In genomic region chr1:173212952-173213491, GRCh38 we compare ENCODE assay signal across 1 cellular context.
A peak's percentile ranks its signal among the peaks of the same experiment; 100 is the strongest.
TF ChIP-seq lines count a peak whose summit lies in the region.

No MANE protein-coding gene starts in this region.

TF ChIP-seq in HepG2, 621 proteins besides CTCF, POLR2A, EP300 and RAD21 (continued from another document and continues in another):
- TF ChIP-seq, protein P1, sequence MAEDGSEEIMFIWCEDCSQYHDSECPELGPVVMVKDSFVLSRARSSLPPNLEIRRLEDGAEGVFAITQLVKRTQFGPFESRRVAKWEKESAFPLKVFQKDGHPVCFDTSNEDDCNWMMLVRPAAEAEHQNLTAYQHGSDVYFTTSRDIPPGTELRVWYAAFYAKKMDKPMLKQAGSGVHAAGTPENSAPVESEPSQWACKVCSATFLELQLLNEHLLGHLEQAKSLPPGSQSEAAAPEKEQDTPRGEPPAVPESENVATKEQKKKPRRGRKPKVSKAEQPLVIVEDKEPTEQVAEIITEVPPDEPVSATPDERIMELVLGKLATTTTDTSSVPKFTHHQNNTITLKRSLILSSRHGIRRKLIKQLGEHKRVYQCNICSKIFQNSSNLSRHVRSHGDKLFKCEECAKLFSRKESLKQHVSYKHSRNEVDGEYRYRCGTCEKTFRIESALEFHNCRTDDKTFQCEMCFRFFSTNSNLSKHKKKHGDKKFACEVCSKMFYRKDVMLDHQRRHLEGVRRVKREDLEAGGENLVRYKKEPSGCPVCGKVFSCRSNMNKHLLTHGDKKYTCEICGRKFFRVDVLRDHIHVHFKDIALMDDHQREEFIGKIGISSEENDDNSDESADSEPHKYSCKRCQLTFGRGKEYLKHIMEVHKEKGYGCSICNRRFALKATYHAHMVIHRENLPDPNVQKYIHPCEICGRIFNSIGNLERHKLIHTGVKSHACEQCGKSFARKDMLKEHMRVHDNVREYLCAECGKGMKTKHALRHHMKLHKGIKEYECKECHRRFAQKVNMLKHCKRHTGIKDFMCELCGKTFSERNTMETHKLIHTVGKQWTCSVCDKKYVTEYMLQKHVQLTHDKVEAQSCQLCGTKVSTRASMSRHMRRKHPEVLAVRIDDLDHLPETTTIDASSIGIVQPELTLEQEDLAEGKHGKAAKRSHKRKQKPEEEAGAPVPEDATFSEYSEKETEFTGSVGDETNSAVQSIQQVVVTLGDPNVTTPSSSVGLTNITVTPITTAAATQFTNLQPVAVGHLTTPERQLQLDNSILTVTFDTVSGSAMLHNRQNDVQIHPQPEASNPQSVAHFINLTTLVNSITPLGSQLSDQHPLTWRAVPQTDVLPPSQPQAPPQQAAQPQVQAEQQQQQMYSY (CRISPR knock-in tag; IDR thresholded peaks at IDR 0.05) = no peak
- TF ChIP-seq, protein P2, sequence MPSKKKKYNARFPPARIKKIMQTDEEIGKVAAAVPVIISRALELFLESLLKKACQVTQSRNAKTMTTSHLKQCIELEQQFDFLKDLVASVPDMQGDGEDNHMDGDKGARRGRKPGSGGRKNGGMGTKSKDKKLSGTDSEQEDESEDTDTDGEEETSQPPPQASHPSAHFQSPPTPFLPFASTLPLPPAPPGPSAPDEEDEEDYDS (CRISPR knock-in tag; IDR thresholded peaks at IDR 0.05) = peak; percentile 61
- TF ChIP-seq IKZF5 (CRISPR knock-in tag; IDR thresholded peaks at IDR 0.05) (no peak; the same call in 1 of the 2 replicates), MXD3 (CRISPR knock-in tag; IDR thresholded peaks at IDR 0.05) (no peak), HDAC1 (CRISPR knock-in tag; IDR thresholded peaks at IDR 0.05) (0 out of 2 replicates have a peak, but pooled peaks have one; percentile 23), NR2F2 (IDR thresholded peaks at IDR 0.05; ENCODE audit: borderline replicate concordance, low read depth) (peak; percentile 58; the same call in 1 of the 2 replicates), FOXO1 (CRISPR knock-in tag; IDR thresholded peaks at IDR 0.05) (peak; percentile 39; the same call in 1 of the 2 replicates), CHD4 (IDR thresholded peaks at IDR 0.05; ENCODE audit: borderline replicate concordance, low read length) (peak; percentile 65; the same call in 1 of the 2 replicates), EHMT2 (IDR thresholded peaks at IDR 0.05; ENCODE audit: borderline replicate concordance, low read depth, low read length) (peak; percentile 39; the same call in 1 of the 2 replicates), ZNF20 (CRISPR knock-in tag; IDR thresholded peaks at IDR 0.05) (no peak), PCBP1 (IDR thresholded peaks at IDR 0.05; ENCODE audit: borderline replicate concordance, low read depth, low read length) (no peak), HOXA9 (CRISPR knock-in tag; IDR thresholded peaks at IDR 0.05; ENCODE audit: borderline replicate concordance) (no peak), MXD4 (CRISPR knock-in tag; IDR thresholded peaks at IDR 0.05) (no peak), KAT2B (IDR thresholded peaks at IDR 0.05; ENCODE audit: borderline replicate concordance, low read depth, low read length) (no peak), PAF1 (CRISPR knock-in tag; IDR thresholded peaks at IDR 0.05) (no peak), SP4 (CRISPR knock-in tag; IDR thresholded peaks at IDR 0.05) (no peak), ZMYM2 (CRISPR knock-in tag; IDR thresholded peaks at IDR 0.05) (no peak), MED1 (CRISPR knock-in tag; IDR thresholded peaks at IDR 0.05) (peak; percentile 87), KAT7 (CRISPR knock-in tag; IDR thresholded peaks at IDR 0.05; ENCODE audit: borderline replicate concordance) (no peak), ZNF563 (CRISPR knock-in tag; IDR thresholded peaks at IDR 0.05) (no peak), ZIK1 (CRISPR knock-in tag; IDR thresholded peaks at IDR 0.05; ENCODE audit: borderline replicate concordance, low read depth) (no peak), ATAD3A (CRISPR knock-in tag; IDR thresholded peaks at IDR 0.05) (no peak), KLF13 (CRISPR knock-in tag; IDR thresholded peaks at IDR 0.05) (no peak), ZBTB14 (CRISPR knock-in tag; IDR thresholded peaks at IDR 0.05) (no peak), SRSF1 (optimal IDR thresholded peaks at IDR 0.05; ENCODE audit: low read depth, low read length) (no peak), ELF3 (CRISPR knock-in tag; IDR thresholded peaks at IDR 0.05) (0 out of 2 replicates have a peak, but pooled peaks have one; percentile 52), KLF11 (CRISPR knock-in tag; IDR thresholded peaks at IDR 0.05) (no peak), FOXM1 (CRISPR knock-in tag; IDR thresholded peaks at IDR 0.05) (no peak), KDM6A (CRISPR knock-in tag; IDR thresholded peaks at IDR 0.05; ENCODE audit: low read depth) (peak; percentile 70; the same call in 1 of the 2 replicates), RNF2 (conservative IDR thresholded peaks at IDR 0.05; ENCODE audit: low read depth) (no peak), ZBTB7B (CRISPR knock-in tag; IDR thresholded peaks at IDR 0.05) (no peak), U2AF1 (optimal IDR thresholded peaks at IDR 0.05; ENCODE audit: low read depth, low read length) (no peak), ZKSCAN1 (IDR thresholded peaks at IDR 0.05; ENCODE audit: low read length) (no peak), NFYC (CRISPR knock-in tag; IDR thresholded peaks at IDR 0.05) (no peak)
- TF ChIP-seq, protein P3, sequence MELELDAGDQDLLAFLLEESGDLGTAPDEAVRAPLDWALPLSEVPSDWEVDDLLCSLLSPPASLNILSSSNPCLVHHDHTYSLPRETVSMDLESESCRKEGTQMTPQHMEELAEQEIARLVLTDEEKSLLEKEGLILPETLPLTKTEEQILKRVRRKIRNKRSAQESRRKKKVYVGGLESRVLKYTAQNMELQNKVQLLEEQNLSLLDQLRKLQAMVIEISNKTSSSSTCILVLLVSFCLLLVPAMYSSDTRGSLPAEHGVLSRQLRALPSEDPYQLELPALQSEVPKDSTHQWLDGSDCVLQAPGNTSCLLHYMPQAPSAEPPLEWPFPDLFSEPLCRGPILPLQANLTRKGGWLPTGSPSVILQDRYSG (CRISPR knock-in tag; IDR thresholded peaks at IDR 0.05) = no peak
- TF ChIP-seq, protein P4, sequence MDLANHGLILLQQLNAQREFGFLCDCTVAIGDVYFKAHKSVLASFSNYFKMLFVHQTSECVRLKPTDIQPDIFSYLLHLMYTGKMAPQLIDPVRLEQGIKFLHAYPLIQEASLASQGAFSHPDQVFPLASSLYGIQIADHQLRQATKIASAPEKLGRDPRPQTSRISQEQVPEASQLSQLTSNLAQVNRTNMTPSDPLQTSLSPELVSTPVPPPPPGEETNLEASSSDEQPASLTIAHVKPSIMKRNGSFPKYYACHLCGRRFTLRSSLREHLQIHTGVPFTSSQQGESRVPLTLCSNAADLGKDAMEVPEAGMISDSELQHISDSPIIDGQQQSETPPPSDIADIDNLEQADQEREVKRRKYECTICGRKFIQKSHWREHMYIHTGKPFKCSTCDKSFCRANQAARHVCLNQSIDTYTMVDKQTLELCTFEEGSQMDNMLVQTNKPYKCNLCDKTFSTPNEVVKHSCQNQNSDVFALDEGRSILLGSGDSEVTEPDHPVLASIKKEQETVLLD (CRISPR knock-in tag; IDR thresholded peaks at IDR 0.05; ENCODE audit: low read depth) = no peak
- TF ChIP-seq, protein P5, sequence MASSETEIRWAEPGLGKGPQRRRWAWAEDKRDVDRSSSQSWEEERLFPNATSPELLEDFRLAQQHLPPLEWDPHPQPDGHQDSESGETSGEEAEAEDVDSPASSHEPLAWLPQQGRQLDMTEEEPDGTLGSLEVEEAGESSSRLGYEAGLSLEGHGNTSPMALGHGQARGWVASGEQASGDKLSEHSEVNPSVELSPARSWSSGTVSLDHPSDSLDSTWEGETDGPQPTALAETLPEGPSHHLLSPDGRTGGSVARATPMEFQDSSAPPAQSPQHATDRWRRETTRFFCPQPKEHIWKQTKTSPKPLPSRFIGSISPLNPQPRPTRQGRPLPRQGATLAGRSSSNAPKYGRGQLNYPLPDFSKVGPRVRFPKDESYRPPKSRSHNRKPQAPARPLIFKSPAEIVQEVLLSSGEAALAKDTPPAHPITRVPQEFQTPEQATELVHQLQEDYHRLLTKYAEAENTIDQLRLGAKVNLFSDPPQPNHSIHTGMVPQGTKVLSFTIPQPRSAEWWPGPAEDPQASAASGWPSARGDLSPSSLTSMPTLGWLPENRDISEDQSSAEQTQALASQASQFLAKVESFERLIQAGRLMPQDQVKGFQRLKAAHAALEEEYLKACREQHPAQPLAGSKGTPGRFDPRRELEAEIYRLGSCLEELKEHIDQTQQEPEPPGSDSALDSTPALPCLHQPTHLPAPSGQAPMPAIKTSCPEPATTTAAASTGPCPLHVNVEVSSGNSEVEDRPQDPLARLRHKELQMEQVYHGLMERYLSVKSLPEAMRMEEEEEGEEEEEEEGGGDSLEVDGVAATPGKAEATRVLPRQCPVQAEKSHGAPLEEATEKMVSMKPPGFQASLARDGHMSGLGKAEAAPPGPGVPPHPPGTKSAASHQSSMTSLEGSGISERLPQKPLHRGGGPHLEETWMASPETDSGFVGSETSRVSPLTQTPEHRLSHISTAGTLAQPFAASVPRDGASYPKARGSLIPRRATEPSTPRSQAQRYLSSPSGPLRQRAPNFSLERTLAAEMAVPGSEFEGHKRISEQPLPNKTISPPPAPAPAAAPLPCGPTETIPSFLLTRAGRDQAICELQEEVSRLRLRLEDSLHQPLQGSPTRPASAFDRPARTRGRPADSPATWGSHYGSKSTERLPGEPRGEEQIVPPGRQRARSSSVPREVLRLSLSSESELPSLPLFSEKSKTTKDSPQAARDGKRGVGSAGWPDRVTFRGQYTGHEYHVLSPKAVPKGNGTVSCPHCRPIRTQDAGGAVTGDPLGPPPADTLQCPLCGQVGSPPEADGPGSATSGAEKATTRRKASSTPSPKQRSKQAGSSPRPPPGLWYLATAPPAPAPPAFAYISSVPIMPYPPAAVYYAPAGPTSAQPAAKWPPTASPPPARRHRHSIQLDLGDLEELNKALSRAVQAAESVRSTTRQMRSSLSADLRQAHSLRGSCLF (CRISPR knock-in tag; IDR thresholded peaks at IDR 0.05; ENCODE audit: borderline replicate concordance) = no peak
- TF ChIP-seq, protein P6, sequence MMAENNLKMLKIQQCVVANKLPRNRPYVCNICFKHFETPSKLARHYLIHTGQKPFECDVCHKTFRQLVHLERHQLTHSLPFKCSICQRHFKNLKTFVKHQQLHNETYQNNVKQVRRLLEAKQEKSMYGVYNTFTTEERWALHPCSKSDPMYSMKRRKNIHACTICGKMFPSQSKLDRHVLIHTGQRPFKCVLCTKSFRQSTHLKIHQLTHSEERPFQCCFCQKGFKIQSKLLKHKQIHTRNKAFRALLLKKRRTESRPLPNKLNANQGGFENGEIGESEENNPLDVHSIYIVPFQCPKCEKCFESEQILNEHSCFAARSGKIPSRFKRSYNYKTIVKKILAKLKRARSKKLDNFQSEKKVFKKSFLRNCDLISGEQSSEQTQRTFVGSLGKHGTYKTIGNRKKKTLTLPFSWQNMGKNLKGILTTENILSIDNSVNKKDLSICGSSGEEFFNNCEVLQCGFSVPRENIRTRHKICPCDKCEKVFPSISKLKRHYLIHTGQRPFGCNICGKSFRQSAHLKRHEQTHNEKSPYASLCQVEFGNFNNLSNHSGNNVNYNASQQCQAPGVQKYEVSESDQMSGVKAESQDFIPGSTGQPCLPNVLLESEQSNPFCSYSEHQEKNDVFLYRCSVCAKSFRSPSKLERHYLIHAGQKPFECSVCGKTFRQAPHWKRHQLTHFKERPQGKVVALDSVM (CRISPR knock-in tag; IDR thresholded peaks at IDR 0.05) = no peak
- TF ChIP-seq, protein P7, sequence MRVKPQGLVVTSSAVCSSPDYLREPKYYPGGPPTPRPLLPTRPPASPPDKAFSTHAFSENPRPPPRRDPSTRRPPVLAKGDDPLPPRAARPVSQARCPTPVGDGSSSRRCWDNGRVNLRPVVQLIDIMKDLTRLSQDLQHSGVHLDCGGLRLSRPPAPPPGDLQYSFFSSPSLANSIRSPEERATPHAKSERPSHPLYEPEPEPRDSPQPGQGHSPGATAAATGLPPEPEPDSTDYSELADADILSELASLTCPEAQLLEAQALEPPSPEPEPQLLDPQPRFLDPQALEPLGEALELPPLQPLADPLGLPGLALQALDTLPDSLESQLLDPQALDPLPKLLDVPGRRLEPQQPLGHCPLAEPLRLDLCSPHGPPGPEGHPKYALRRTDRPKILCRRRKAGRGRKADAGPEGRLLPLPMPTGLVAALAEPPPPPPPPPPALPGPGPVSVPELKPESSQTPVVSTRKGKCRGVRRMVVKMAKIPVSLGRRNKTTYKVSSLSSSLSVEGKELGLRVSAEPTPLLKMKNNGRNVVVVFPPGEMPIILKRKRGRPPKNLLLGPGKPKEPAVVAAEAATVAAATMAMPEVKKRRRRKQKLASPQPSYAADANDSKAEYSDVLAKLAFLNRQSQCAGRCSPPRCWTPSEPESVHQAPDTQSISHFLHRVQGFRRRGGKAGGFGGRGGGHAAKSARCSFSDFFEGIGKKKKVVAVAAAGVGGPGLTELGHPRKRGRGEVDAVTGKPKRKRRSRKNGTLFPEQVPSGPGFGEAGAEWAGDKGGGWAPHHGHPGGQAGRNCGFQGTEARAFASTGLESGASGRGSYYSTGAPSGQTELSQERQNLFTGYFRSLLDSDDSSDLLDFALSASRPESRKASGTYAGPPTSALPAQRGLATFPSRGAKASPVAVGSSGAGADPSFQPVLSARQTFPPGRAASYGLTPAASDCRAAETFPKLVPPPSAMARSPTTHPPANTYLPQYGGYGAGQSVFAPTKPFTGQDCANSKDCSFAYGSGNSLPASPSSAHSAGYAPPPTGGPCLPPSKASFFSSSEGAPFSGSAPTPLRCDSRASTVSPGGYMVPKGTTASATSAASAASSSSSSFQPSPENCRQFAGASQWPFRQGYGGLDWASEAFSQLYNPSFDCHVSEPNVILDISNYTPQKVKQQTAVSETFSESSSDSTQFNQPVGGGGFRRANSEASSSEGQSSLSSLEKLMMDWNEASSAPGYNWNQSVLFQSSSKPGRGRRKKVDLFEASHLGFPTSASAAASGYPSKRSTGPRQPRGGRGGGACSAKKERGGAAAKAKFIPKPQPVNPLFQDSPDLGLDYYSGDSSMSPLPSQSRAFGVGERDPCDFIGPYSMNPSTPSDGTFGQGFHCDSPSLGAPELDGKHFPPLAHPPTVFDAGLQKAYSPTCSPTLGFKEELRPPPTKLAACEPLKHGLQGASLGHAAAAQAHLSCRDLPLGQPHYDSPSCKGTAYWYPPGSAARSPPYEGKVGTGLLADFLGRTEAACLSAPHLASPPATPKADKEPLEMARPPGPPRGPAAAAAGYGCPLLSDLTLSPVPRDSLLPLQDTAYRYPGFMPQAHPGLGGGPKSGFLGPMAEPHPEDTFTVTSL (CRISPR knock-in tag; IDR thresholded peaks at IDR 0.05; ENCODE audit: borderline replicate concordance) = peak; percentile 89; the same call in 1 of the 2 replicates
